In the genomic region with DNA sequence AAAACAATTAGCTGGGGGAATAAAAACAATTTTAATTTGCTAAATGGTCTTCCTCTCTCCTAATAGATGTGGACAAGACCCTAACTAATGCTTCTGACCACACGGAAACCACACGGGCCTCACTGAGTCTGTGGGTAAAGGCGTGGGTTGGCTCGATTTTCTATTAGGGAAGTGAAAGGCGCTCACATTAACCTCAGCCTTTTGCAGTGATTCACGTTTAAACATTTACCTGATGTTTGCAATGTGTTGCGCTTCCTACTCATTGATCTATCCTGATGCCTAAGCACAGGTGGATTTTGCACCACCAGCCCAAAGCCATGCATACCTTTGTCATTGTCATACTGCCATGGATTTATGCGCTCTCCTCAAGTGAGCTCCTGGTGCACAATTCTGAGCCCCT, we compare ENCODE assay signal across 13 cellular contexts. TPM values are rescaled to one million over a fixed set of nuclear protein-coding genes. Genes with fewer than 3 reads are reported as not detected.
DNase-seq lines count a peak whose midpoint lies in the region; ATAC-seq and TF ChIP-seq lines count a peak whose summit lies in the region.
"Had no signal": no experiment of that assay in that cellular context is flagged by ENCODE, and none has a peak within 500 bp of the region (broad histone marks: within the 10 kb centered on the region; RNA-seq: fewer than 3 reads in every experiment).

No MANE protein-coding gene starts in this region.

- no peaks in the 10 kb centered on the region for H3K36me3 Mint-ChIP-seq in memory B cell
- no peaks in the 10 kb centered on the region for H3K36me3 Mint-ChIP-seq in activated CD8-positive, alpha-beta T cell treated with anti-CD3 and anti-CD28 coated beads for 36 hours (ENCODE audit: low read depth)

- H3K27me3 Mint-ChIP-seq in memory B cell = peaks cover 31% of the 10 kb centered on the region
- H3K27me3 Mint-ChIP-seq in activated CD8-positive, alpha-beta T cell treated with anti-CD3 and anti-CD28 coated beads for 36 hours = peaks cover 5% of the 10 kb centered on the region

- CTCF ChIA-PET in activated CD8-positive, alpha-beta T cell treated with anti-CD3 and anti-CD28 coated beads for 36 hours (lab: Charles Lee) = no interaction called here

- ATAC-seq in GM18909 (IDR thresholded peaks at IDR 0.05; ENCODE audit: poor library complexity, unreplicated experiment) (peak; percentile 100), GM21737 (IDR thresholded peaks at IDR 0.05; ENCODE audit: unreplicated experiment) (peak; percentile 99), HG03159 (IDR thresholded peaks at IDR 0.05; ENCODE audit: unreplicated experiment) (peak; percentile 99), memory B cell (ENCODE audit: low read depth) (peak; percentile 86)
- ATAC-seq in activated CD8-positive, alpha-beta T cell treated with anti-CD3 and anti-CD28 coated beads for 36 hours = no peak
- ATAC-seq: esophagus mucosa had no signal

- POLR2A ChIA-PET in activated CD8-positive, alpha-beta T cell treated with anti-CD3 and anti-CD28 coated beads for 36 hours (lab: Charles Lee) = interaction anchor here (0.7 kb wide), 1 partner anchor 33 kb away, joined by 3 read pairs; no protein-coding TSS in a partner anchor

- no peaks in the 10 kb centered on the region for H3K9me3 Mint-ChIP-seq in memory B cell
- no peaks in the 10 kb centered on the region for H3K9me3 Mint-ChIP-seq in activated CD8-positive, alpha-beta T cell treated with anti-CD3 and anti-CD28 coated beads for 36 hours
- H3K9me3 Mint-ChIP-seq: neural crest cell had no signal

- no peak overlapping the region for H3K4me3 Mint-ChIP-seq in memory B cell
- no peak overlapping the region for H3K4me3 Mint-ChIP-seq in activated CD8-positive, alpha-beta T cell treated with anti-CD3 and anti-CD28 coated beads for 36 hours
- H3K4me3 Mint-ChIP-seq: neural crest cell had no signal

- intact Hi-C loops in activated CD8-positive, alpha-beta T cell treated with anti-CD3 and anti-CD28 coated beads for 36 hours (cut with micrococcal nuclease) = no loop called here

- peaks cover 7% of the 10 kb centered on the region for H3K4me1 Mint-ChIP-seq in memory B cell
- H3K4me1 Mint-ChIP-seq in activated CD8-positive, alpha-beta T cell treated with anti-CD3 and anti-CD28 coated beads for 36 hours (ENCODE audit: low read depth) = no peaks in the 10 kb centered on the region

- DNase-seq in memory B cell (ENCODE audit: low spot score in 2 of 2) = no peak
- no peak for DNase-seq in activated CD8-positive, alpha-beta T cell treated with anti-CD3 and anti-CD28 coated beads for 36 hours
- no peak for DNase-seq in anterior cingulate cortex (lab: John Stamatoyannopoulos, UW)
- DNase-seq in DMS79 treated with DMSO at 0.1 percent for 48 hours (lab: John Stamatoyannopoulos, UW) = no peak
- DNase-seq in COLO829 (ENCODE audit: low spot score) = no peak
- DNase-seq: DMS153, substantia nigra, T-helper 1 cell had no signal

- H3K27ac Mint-ChIP-seq in memory B cell = no peak overlapping the region
- no peak overlapping the region for H3K27ac Mint-ChIP-seq in activated CD8-positive, alpha-beta T cell treated with anti-CD3 and anti-CD28 coated beads for 36 hours

- no peak for TF ChIP-seq CTCF in activated CD8-positive, alpha-beta T cell treated with anti-CD3 and anti-CD28 coated beads for 36 hours (IDR thresholded peaks at IDR 0.05)

RNA-seq across cellular contexts. Expression of a gene that starts 35.6 kb away (rescaled TPM):
- total RNA-seq in activated CD8-positive, alpha-beta T cell treated with anti-CD3 and anti-CD28 coated beads for 36 hours = 1 to 10 TPM in 1 of 2 experiments, under 1 TPM in 1; 0.63 to 1.6 TPM
